9 cellular contexts compared by ENCODE assay signal in genomic region chr9:117414220-117414905, GRCh38. TPM values are rescaled to one million over a fixed set of nuclear protein-coding genes. Genes with fewer than 3 reads are reported as not detected.
DNase-seq lines count a peak whose midpoint lies in the region; ATAC-seq and TF ChIP-seq lines count a peak whose summit lies in the region.
"Had no signal": no experiment of that assay in that cellular context is flagged by ENCODE, and none has a peak within 500 bp of the region (broad histone marks: within the 10 kb centered on the region; RNA-seq: fewer than 3 reads in every experiment).

No MANE protein-coding gene starts in this region.

- ATAC-seq in activated T-cell treated with anti-CD3 and anti-CD28 coated beads, Interleukin-2, amount 50 U/mL, for 72 hours (replicated peaks in 1 of 2): no peak
- ATAC-seq in GM18858 (IDR thresholded peaks at IDR 0.05; ENCODE audit: unreplicated experiment) (no peak), GM19452 (IDR thresholded peaks at IDR 0.05; ENCODE audit: unreplicated experiment) (no peak)

- H3K27me3 ChIP-seq in WERI-Rb-1 (ENCODE audit: insufficient read depth, low read depth, severe bottlenecking): no peaks in the 10 kb centered on the region

- H3K4me1 Mint-ChIP-seq in activated T-cell treated with anti-CD3 and anti-CD28 coated beads, Interleukin-2, amount 50 U/mL, for 72 hours (ENCODE audit: low read depth): peaks cover 4% of the 10 kb centered on the region

- H3K27me3 Mint-ChIP-seq in activated T-cell treated with anti-CD3 and anti-CD28 coated beads, Interleukin-2, amount 50 U/mL, for 72 hours (ENCODE audit: low read depth): peaks cover 36% of the 10 kb centered on the region

- H3K4me3 Mint-ChIP-seq in activated T-cell treated with anti-CD3 and anti-CD28 coated beads, Interleukin-2, amount 50 U/mL, for 72 hours: no peak overlapping the region
- H3K4me3 Mint-ChIP-seq: T-helper 1 cell treated with Interleukin-12 subunit alpha and Interleukin-12 subunit beta and Interleukin-4 antibody, amounts not matched to agents 30 μg/mL and 1 μg/mL, for 36 hours had no signal

- peaks cover 19% of the 10 kb centered on the region for H3K36me3 ChIP-seq in WERI-Rb-1

- H3K4me3 ChIP-seq in WERI-Rb-1 (ENCODE audit: low read depth, low read length): peak overlapping the region; percentile 93
- peak overlapping the region; percentile 54 for H3K4me3 ChIP-seq in iPS-11a (ENCODE audit: low read depth, low read length)
- peak overlapping the region in 6 of 7 experiments; percentile 11 to 35 (median 30) for H3K4me3 ChIP-seq in skin epidermis

- no peak overlapping the region for H3K27ac Mint-ChIP-seq in activated T-cell treated with anti-CD3 and anti-CD28 coated beads, Interleukin-2, amount 50 U/mL, for 72 hours
- H3K27ac Mint-ChIP-seq: T-helper 1 cell treated with Interleukin-12 subunit alpha and Interleukin-12 subunit beta and Interleukin-4 antibody, amounts not matched to agents 30 μg/mL and 1 μg/mL, for 36 hours had no signal

- no peaks in the 10 kb centered on the region for H3K9me3 Mint-ChIP-seq in activated T-cell treated with anti-CD3 and anti-CD28 coated beads, Interleukin-2, amount 50 U/mL, for 72 hours
- H3K9me3 Mint-ChIP-seq: T-helper 1 cell treated with Interleukin-12 subunit alpha and Interleukin-12 subunit beta and Interleukin-4 antibody, amounts not matched to agents 30 μg/mL and 1 μg/mL, for 36 hours had no signal

- H3K27ac ChIP-seq in WERI-Rb-1 (peak overlapping the region; percentile 63), skin epidermis (no peak overlapping the region)

- peak; percentile 32; the same call in 1 of the 2 replicates for TF ChIP-seq CTCF in WERI-Rb-1 (IDR thresholded peaks at IDR 0.05; ENCODE audit: low read depth, low read length)

- no peaks in the 10 kb centered on the region for H3K36me3 Mint-ChIP-seq in activated T-cell treated with anti-CD3 and anti-CD28 coated beads, Interleukin-2, amount 50 U/mL, for 72 hours (ENCODE audit: insufficient read depth in 2 of 2)

- peak; percentile 21 for DNase-seq in NCI-H2196 (lab: John Stamatoyannopoulos, UW; ENCODE audit: unreplicated experiment)
- DNase-seq in NCI-H2196 treated with DMSO at 0.1 percent for 48 hours (lab: John Stamatoyannopoulos, UW; ENCODE audit: unreplicated experiment): no peak
- DNase-seq in WERI-Rb-1: peak; percentile 79
- DNase-seq in activated T-cell treated with anti-CD3 and anti-CD28 coated beads, Interleukin-2, amount 50 U/mL, for 72 hours: no peak

- H3K9me3 ChIP-seq in WERI-Rb-1 (ENCODE audit: severe bottlenecking): peaks cover 3% of the 10 kb centered on the region

RNA-seq across cellular contexts. Expression of gene ASTN2, which starts 0.5 kb away (rescaled TPM):
- total RNA-seq in activated T-cell treated with anti-CD3 and anti-CD28 coated beads, Interleukin-2, amount 50 U/mL, for 72 hours: 1 to 10 TPM; 4.2 to 5.6 TPM

Comparison
In these comparisons a context has a peak if more than half of its experiments do, and no peak if none do; other contexts are left out.
1. DNase-seq: peak in NCI-H2196 (single experiment) and WERI-Rb-1 (single experiment); none in NCI-H2196 treated with DMSO at 0.1 percent for 48 hours (single experiment) and activated T-cell treated with anti-CD3 and anti-CD28 coated beads, Interleukin-2, amount 50 U/mL, for 72 hours (0 of 2).
2. H3K4me3 ChIP-seq: peak in every context shown above with its lines; median percentile 93 in WERI-Rb-1; 54 in iPS-11a; 30 in skin epidermis.